26 cellular contexts compared by ENCODE assay signal in genomic region chr4:94442251-94442650, GRCh38. TPM values are rescaled to one million over a fixed set of nuclear protein-coding genes. Genes with fewer than 3 reads are reported as not detected.
A peak's percentile ranks its signal among the peaks of the same experiment; 100 is the strongest.
DNase-seq lines count a peak whose midpoint lies in the region; TF ChIP-seq lines count a peak whose summit lies in the region.
"Had no signal": no experiment of that assay in that cellular context is flagged by ENCODE, and none has a peak within 500 bp of the region (broad histone marks: within the 10 kb centered on the region; RNA-seq: fewer than 3 reads in every experiment).

No MANE protein-coding gene starts in this region.

- intact Hi-C loops in Caco-2 (cut with micrococcal nuclease; ENCODE audit: unreplicated experiment): no loop called here

- POLR2A ChIA-PET in CD8-positive, alpha-beta memory T cell (lab: Charles Lee): interaction anchor here (1.0 kb wide), 1 partner anchor 9 kb away, joined by 3 read pairs; no protein-coding TSS in a partner anchor
- POLR2A ChIA-PET in Caco-2 (lab: Charles Lee): no interaction called here

- H3K27me3 Mint-ChIP-seq in neural progenitor cell (ENCODE audit: insufficient read depth, low read depth): no peaks in the 10 kb centered on the region
- H3K27me3 Mint-ChIP-seq in CD8-positive, alpha-beta memory T cell: peaks cover 4 to 16% of the 10 kb centered on the region in 2 donors
- peaks cover 3% of the 10 kb centered on the region for H3K27me3 Mint-ChIP-seq in glutamatergic neuron (ENCODE audit: unreplicated experiment)
- no peaks in the 10 kb centered on the region for H3K27me3 Mint-ChIP-seq in Caco-2 (ENCODE audit: insufficient read depth, unreplicated experiment)
- H3K27me3 Mint-ChIP-seq: IgD-negative memory B cell had no signal

- no peaks in the 10 kb centered on the region for H3K79me2 ChIP-seq in OCI-LY3 (ENCODE audit: low read length)
- H3K79me2 ChIP-seq in neural progenitor cell (ENCODE audit: low read depth): no peaks in the 10 kb centered on the region

- H3K9ac ChIP-seq in OCI-LY3 (ENCODE audit: low read length) (no peak overlapping the region), neural progenitor cell (no peak overlapping the region)
- H3K9ac ChIP-seq: BLaER1 treated with 17β-estradiol and CSF1 and Interleukin-3, amounts not matched to agents 10 nM and 100 nM had no signal

- H2AFZ ChIP-seq in OCI-LY3 (ENCODE audit: low read depth, low read length) (peak overlapping the region; percentile 29; the same call in 1 of the 2 replicates), neural progenitor cell (replicated peaks) (peak overlapping the region; percentile 22)

- H3K36me3 ChIP-seq in OCI-LY3 (replicated peaks; ENCODE audit: low read depth, low read length) (no peaks in the 10 kb centered on the region), neural progenitor cell (no peaks in the 10 kb centered on the region), Caco-2 (ENCODE audit: control insufficient read depth, insufficient read depth, low read length) (no peaks in the 10 kb centered on the region)
- no peaks in the 10 kb centered on the region for H3K36me3 ChIP-seq in CD8-positive, alpha-beta memory T cell (ENCODE audit: insufficient read depth, low read length)
- H3K36me3 ChIP-seq: BLaER1 treated with 17β-estradiol and CSF1 and Interleukin-3, amounts not matched to agents 10 nM and 100 nM; Peyer's patch; SJSA1 had no signal

- no peaks in the 10 kb centered on the region for H3K4me1 ChIP-seq in OCI-LY3 (ENCODE audit: low read length)
- no peaks in the 10 kb centered on the region for H3K4me1 ChIP-seq in neural progenitor cell
- H3K4me1 ChIP-seq in CD8-positive, alpha-beta memory T cell (ENCODE audit: insufficient read depth, low read length): no peaks in the 10 kb centered on the region
- H3K4me1 ChIP-seq in Caco-2: peaks cover 4% of the 10 kb centered on the region
- H3K4me1 ChIP-seq: Peyer's patch had no signal

- TF ChIP-seq CTCF in OCI-LY3 (IDR thresholded peaks at IDR 0.05; ENCODE audit: low read depth, low read length): no peak
- no peak for TF ChIP-seq CTCF in neural progenitor cell (IDR thresholded peaks at IDR 0.05)
- no peak for TF ChIP-seq CTCF in glutamatergic neuron (IDR thresholded peaks at IDR 0.05; ENCODE audit: partially characterized antibody, unreplicated experiment)
- TF ChIP-seq CTCF in Caco-2 (IDR thresholded peaks at IDR 0.05; ENCODE audit: insufficient read depth in 1 of 2, low read depth in 1 of 2, low read length in 1 of 2, severe bottlenecking in 1 of 2, unreplicated experiment in 1 of 2): no peak

- H3K36me3 Mint-ChIP-seq in neural progenitor cell: no peaks in the 10 kb centered on the region
- no peaks in the 10 kb centered on the region for H3K36me3 Mint-ChIP-seq in CD8-positive, alpha-beta memory T cell
- no peaks in the 10 kb centered on the region for H3K36me3 Mint-ChIP-seq in glutamatergic neuron (ENCODE audit: unreplicated experiment)
- H3K36me3 Mint-ChIP-seq in Caco-2 (ENCODE audit: insufficient read depth, unreplicated experiment): no peaks in the 10 kb centered on the region
- H3K36me3 Mint-ChIP-seq: IgD-negative memory B cell, memory B cell, T-cell had no signal

- no peaks in the 10 kb centered on the region for H3K27me3 ChIP-seq in OCI-LY3 (ENCODE audit: low read depth, low read length)
- no peaks in the 10 kb centered on the region for H3K27me3 ChIP-seq in neural progenitor cell
- H3K27me3 ChIP-seq in CD8-positive, alpha-beta memory T cell (ENCODE audit: insufficient read depth, low read length, poor library complexity, severe bottlenecking): no peaks in the 10 kb centered on the region
- H3K27me3 ChIP-seq in Caco-2 (replicated peaks; ENCODE audit: control insufficient read depth, insufficient read depth, low read length): no peaks in the 10 kb centered on the region
- H3K27me3 ChIP-seq: BLaER1 treated with 17β-estradiol and CSF1 and Interleukin-3, amounts not matched to agents 10 nM and 100 nM; Peyer's patch; SJSA1 had no signal

- no peak overlapping the region for H3K27ac ChIP-seq in OCI-LY3 (ENCODE audit: low read length)
- no peak overlapping the region for H3K27ac ChIP-seq in neural progenitor cell
- no peak overlapping the region for H3K27ac ChIP-seq in CD8-positive, alpha-beta memory T cell (ENCODE audit: low read depth, low read length)
- H3K27ac ChIP-seq: BLaER1 treated with 17β-estradiol and CSF1 and Interleukin-3, amounts not matched to agents 10 nM and 100 nM; Peyer's patch; SJSA1 had no signal

- H4K20me1 ChIP-seq in OCI-LY3 (ENCODE audit: insufficient read depth, low read length): no peaks in the 10 kb centered on the region
- no peaks in the 10 kb centered on the region for H4K20me1 ChIP-seq in neural progenitor cell (ENCODE audit: low read depth)
- H4K20me1 ChIP-seq: BLaER1 treated with 17β-estradiol and CSF1 and Interleukin-3, amounts not matched to agents 10 nM and 100 nM had no signal

- H3K4me3 ChIP-seq in OCI-LY3 (ENCODE audit: low read length) (no peak overlapping the region), neural progenitor cell (no peak overlapping the region), Caco-2 (ENCODE audit: low read depth, low read length) (no peak overlapping the region)
- no peak overlapping the region for H3K4me3 ChIP-seq in CD8-positive, alpha-beta memory T cell (ENCODE audit: low read length)
- H3K4me3 ChIP-seq: BLaER1 treated with 17β-estradiol and CSF1 and Interleukin-3, amounts not matched to agents 10 nM and 100 nM; Peyer's patch; SJSA1 had no signal

- H3K4me3 Mint-ChIP-seq in neural progenitor cell (no peak overlapping the region), glutamatergic neuron (ENCODE audit: unreplicated experiment) (no peak overlapping the region), Caco-2 (ENCODE audit: unreplicated experiment) (no peak overlapping the region)
- H3K4me3 Mint-ChIP-seq in CD8-positive, alpha-beta memory T cell: no peak overlapping the region
- H3K4me3 Mint-ChIP-seq: HFFc6, IgD-negative memory B cell, memory B cell, T-cell had no signal

- H3K4me2 ChIP-seq in OCI-LY3 (ENCODE audit: low read length) (no peak overlapping the region), neural progenitor cell (no peak overlapping the region)
- H3K4me2 ChIP-seq: BLaER1 treated with 17β-estradiol and CSF1 and Interleukin-3, amounts not matched to agents 10 nM and 100 nM had no signal

- no peaks in the 10 kb centered on the region for H3K9me3 ChIP-seq in OCI-LY3 (ENCODE audit: insufficient read depth, low read length)
- H3K9me3 ChIP-seq in neural progenitor cell (ENCODE audit: low read depth): no peaks in the 10 kb centered on the region
- no peaks in the 10 kb centered on the region for H3K9me3 ChIP-seq in CD8-positive, alpha-beta memory T cell (ENCODE audit: low read length)
- no peaks in the 10 kb centered on the region for H3K9me3 ChIP-seq in Caco-2
- H3K9me3 ChIP-seq: BLaER1 treated with 17β-estradiol and CSF1 and Interleukin-3, amounts not matched to agents 10 nM and 100 nM; Peyer's patch; SJSA1 had no signal

- CTCF ChIA-PET in CD8-positive, alpha-beta memory T cell (lab: Charles Lee): no interaction called here
- CTCF ChIA-PET in Caco-2 (lab: Charles Lee): no interaction called here

- H3K9me3 Mint-ChIP-seq in neural progenitor cell (no peaks in the 10 kb centered on the region), glutamatergic neuron (ENCODE audit: unreplicated experiment) (no peaks in the 10 kb centered on the region), Caco-2 (ENCODE audit: unreplicated experiment) (no peaks in the 10 kb centered on the region)
- H3K9me3 Mint-ChIP-seq in CD8-positive, alpha-beta memory T cell: no peaks in the 10 kb centered on the region
- H3K9me3 Mint-ChIP-seq: HFFc6, IgD-negative memory B cell, memory B cell, T-cell had no signal

- no peaks in the 10 kb centered on the region for H3F3A ChIP-seq in neural progenitor cell (ENCODE audit: low read depth)

- DNase-seq in DMS 273 treated with DMSO at 0.1 percent for 48 hours (lab: John Stamatoyannopoulos, UW): peak; percentile 22
- DNase-seq in fibroblast of the conjunctiva (ENCODE audit: low read depth): peak; percentile 20
- DNase-seq in neural progenitor cell (ENCODE audit: low spot score): no peak
- no peak for DNase-seq in CD8-positive, alpha-beta memory T cell
- DNase-seq in glutamatergic neuron: no peak
- DNase-seq in Caco-2: no peak
- DNase-seq in T-helper 9 cell: no peak
- DNase-seq: activated CD4-positive, CD25-positive, alpha-beta regulatory T cell treated with anti-CD3 and anti-CD28 coated beads, Interleukin-2, amount 50 U/mL, for 72 hours; activated gamma-delta T cell treated with Interleukin-2 at 50 U/mL for 16 hours; activated T-cell treated with anti-CD3 and anti-CD28 coated beads, Interleukin-2, amount 50 U/mL, for 1 hour; Calu3; effector memory CD4-positive, alpha-beta T cell; HFFc6; NCI-H1417; NCI-H2081 treated with DMSO at 0.1 percent for 48 hours; NCI-H446 treated with DMSO at 0.1 percent for 48 hours; Peyer's patch; stimulated activated CD4-positive, alpha-beta T cell treated with anti-CD3 and anti-CD28 coated beads, Interleukin-12 subunit alpha, Interleukin-12 subunit beta, amount 100 ng/mL, for 4 hours; stimulated activated CD4-positive, alpha-beta T cell treated with anti-CD3 and anti-CD28 coated beads, Interleukin-4, amount 100 ng/mL, for 24 hours; stimulated activated naive CD4-positive, alpha-beta T cell; T-cell had no signal

- H3K27ac Mint-ChIP-seq in neural progenitor cell: no peak overlapping the region
- H3K27ac Mint-ChIP-seq in CD8-positive, alpha-beta memory T cell: no peak overlapping the region
- no peak overlapping the region for H3K27ac Mint-ChIP-seq in glutamatergic neuron (ENCODE audit: unreplicated experiment)
- H3K27ac Mint-ChIP-seq in Caco-2 (ENCODE audit: unreplicated experiment): no peak overlapping the region
- H3K27ac Mint-ChIP-seq: HFFc6, memory B cell, T-cell had no signal

- no peaks in the 10 kb centered on the region for H3K4me1 Mint-ChIP-seq in neural progenitor cell
- H3K4me1 Mint-ChIP-seq in CD8-positive, alpha-beta memory T cell: peaks cover 0 to 3% (median 0%) of the 10 kb centered on the region in 3 donors
- H3K4me1 Mint-ChIP-seq in glutamatergic neuron (ENCODE audit: low read depth, unreplicated experiment): no peaks in the 10 kb centered on the region
- H3K4me1 Mint-ChIP-seq in Caco-2 (ENCODE audit: low read depth, unreplicated experiment): peaks cover 6% of the 10 kb centered on the region
- H3K4me1 Mint-ChIP-seq: memory B cell had no signal

- no TSS peak for BruUV-seq in Caco-2 (replicated peaks; lab: Mats Ljungman, UMichigan)

RNA-seq across cellular contexts. Expression of gene PDLIM5, which starts 9.5 kb away (rescaled TPM):
- total RNA-seq in neural progenitor cell (ENCODE audit: low replicate concordance) (48.6 and 68.4 TPM in 2 replicates), glutamatergic neuron (ENCODE audit: unreplicated experiment) (32.7 TPM), Caco-2 (2022) (106 and 116 TPM in 2 replicates)
- total RNA-seq in CD8-positive, alpha-beta memory T cell: 10 to 100 TPM; 27.0 to 27.4 TPM
- 50.2 TPM for polyA plus RNA-seq in CD8-positive, alpha-beta memory T cell

Comparison
In these comparisons a context has a peak if more than half of its experiments do, and no peak if none do; other contexts are left out.
1. DNase-seq: peak in DMS 273 treated with DMSO at 0.1 percent for 48 hours (single experiment) and fibroblast of the conjunctiva (single experiment); none in neural progenitor cell (single experiment), CD8-positive, alpha-beta memory T cell (0 of 5), glutamatergic neuron (single experiment), Caco-2 (0 of 2) and T-helper 9 cell (single experiment).